26 cellular contexts compared by ENCODE assay signal in genomic region chr20:1568166-1568490, GRCh38. TPM values are rescaled to one million over a fixed set of nuclear protein-coding genes. Genes with fewer than 3 reads are reported as not detected.
A peak's percentile ranks its signal among the peaks of the same experiment; 100 is the strongest.
DNase-seq lines count a peak whose midpoint lies in the region; ATAC-seq and TF ChIP-seq lines count a peak whose summit lies in the region.
"Had no signal": no experiment of that assay in that cellular context is flagged by ENCODE, and none has a peak within 500 bp of the region (broad histone marks: within the 10 kb centered on the region; RNA-seq: fewer than 3 reads in every experiment).

No MANE protein-coding gene starts in this region.

- no peak overlapping the region for H2BK12ac ChIP-seq in trophoblast cell (ENCODE audit: low read length)

- no peak overlapping the region for H2BK120ac ChIP-seq in trophoblast cell (ENCODE audit: insufficient read depth, low read length, poor library complexity)

- no peak overlapping the region for H4K91ac ChIP-seq in trophoblast cell (ENCODE audit: low read depth, low read length)

- H4K12ac ChIP-seq in trophoblast cell (ENCODE audit: low read depth, low read length), result no peak overlapping the region

- H3K36me3 ChIP-seq in trophoblast cell (ENCODE audit: control insufficient read depth in 1 of 2, insufficient read depth in 2 of 2, low read length in 2 of 2), result no peaks in the 10 kb centered on the region
- H3K36me3 ChIP-seq: upper lobe of left lung had no signal

- ATAC-seq in HG02840 (IDR thresholded peaks at IDR 0.05; ENCODE audit: low FRiP score, unreplicated experiment), result no peak
- ATAC-seq: sciatic nerve; stimulated activated effector memory CD8-positive, alpha-beta T cell treated with anti-CD3 and anti-CD28 coated beads, Interleukin-12 subunit alpha, Interleukin-12 subunit beta, amount 100 ng/mL, for 72 hours had no signal

- H2AFZ ChIP-seq in trophoblast cell (ENCODE audit: insufficient read depth, low read length, poor library complexity), result no peak overlapping the region

- H3K27ac ChIP-seq in epithelial cell of prostate (peak overlapping the region; percentile 63), trophoblast cell (ENCODE audit: low read depth, low read length) (no peak overlapping the region)
- H3K27ac ChIP-seq: KMS-11, upper lobe of left lung had no signal

- H2AK5ac ChIP-seq in trophoblast cell (ENCODE audit: low read length), result no peak overlapping the region

- H3K27me3 ChIP-seq in trophoblast cell (ENCODE audit: insufficient read depth, low read length), result no peaks in the 10 kb centered on the region
- H3K27me3 ChIP-seq: upper lobe of left lung had no signal

- no peak overlapping the region for H3K14ac ChIP-seq in trophoblast cell (ENCODE audit: low read length)

- H3K4me2 ChIP-seq in trophoblast cell (ENCODE audit: low read length), result no peak overlapping the region
- H3K4me2 ChIP-seq: KMS-11 had no signal

- H3K9me3 ChIP-seq in trophoblast cell (ENCODE audit: insufficient read depth, low read depth, low read length), result no peaks in the 10 kb centered on the region
- H3K9me3 ChIP-seq: upper lobe of left lung had no signal

- intact Hi-C loops in head of caudate nucleus (cut with DNase I), result no loop called here

- no peak overlapping the region for H4K8ac ChIP-seq in trophoblast cell (ENCODE audit: low read depth, low read length)

- no peaks in the 10 kb centered on the region for H3K4me1 ChIP-seq in trophoblast cell (ENCODE audit: control insufficient read depth in 1 of 2, insufficient read depth in 2 of 2, low read length in 2 of 2)
- H3K4me1 ChIP-seq: upper lobe of left lung had no signal

- TF ChIP-seq CTCF in GM10248 (IDR thresholded peaks at IDR 0.05; ENCODE audit: control extremely low read depth, extremely low read depth, low read depth, missing control alignments), result no peak

- H3K4me3 ChIP-seq in trophoblast cell (ENCODE audit: low read depth, low read length), result no peak overlapping the region
- H3K4me3 ChIP-seq: upper lobe of left lung had no signal

- no peaks in the 10 kb centered on the region for H3K79me2 ChIP-seq in trophoblast cell (ENCODE audit: control insufficient read depth, insufficient read depth, low read length, poor library complexity)

- no peak overlapping the region for H3K4ac ChIP-seq in trophoblast cell (ENCODE audit: low read depth, low read length)

- H3K79me1 ChIP-seq in trophoblast cell (ENCODE audit: low read length), result no peaks in the 10 kb centered on the region

- peak overlapping the region; percentile 29 for H3K23ac ChIP-seq in trophoblast cell (ENCODE audit: low read length)

- CTCF ChIA-PET in GM10248 (lab: Yijun Ruan, JAX), result no interaction called here

- H2BK5ac ChIP-seq in trophoblast cell (ENCODE audit: low read depth, low read length, poor library complexity), result no peak overlapping the region

- H3K9ac ChIP-seq in trophoblast cell (ENCODE audit: low read length), result no peak overlapping the region
- H3K9ac ChIP-seq: KMS-11 had no signal

- no peak overlapping the region for H3K18ac ChIP-seq in trophoblast cell (ENCODE audit: low read length)

- DNase-seq in ELR (ENCODE audit: low read depth), result peak; percentile 26
- DNase-seq in M059J (ENCODE audit: low read depth), result peak; percentile 41
- DNase-seq in epithelial cell of prostate (ENCODE audit: low read depth, low spot score), result no peak
- DNase-seq in trophoblast cell, result no peak
- no peak for DNase-seq in GM10248 (ENCODE audit: extremely low spot score)
- no peak for DNase-seq in head of caudate nucleus
- DNase-seq: activated CD4-positive, alpha-beta T cell treated with anti-CD3 and anti-CD28 coated beads for 4 hours; activated CD8-positive, alpha-beta memory T cell treated with anti-CD3 and anti-CD28 coated beads for 24 hours; activated effector memory CD4-positive, alpha-beta T cell treated with anti-CD3 and anti-CD28 coated beads, Interleukin-2, amount 50 U/mL, for 16 hours; activated naive CD8-positive, alpha-beta T cell treated with anti-CD3 and anti-CD28 coated beads for 36 hours; aorta; caudate nucleus; CD4-positive, CD25-positive, alpha-beta regulatory T cell; cortex of kidney; NCI-H146; stimulated activated CD4-positive, alpha-beta T cell treated with anti-CD3 and anti-CD28 coated beads, Interleukin-4, amount 100 ng/mL, for 24 hours; upper lobe of left lung had no signal

- POLR2A ChIA-PET in GM10248 (lab: Yijun Ruan, JAX), result no interaction called here

- no CpG with 5 or more reads among the region's 1 CpG for WGBS in trophoblast cell (ENCODE audit: extremely low coverage, insufficient coverage, insufficient read length)

RNA-seq across cellular contexts. Expression of gene SIRPD, which starts 10.6 kb away (rescaled TPM):
- not detected in 2 replicates for total RNA-seq in M059J (2014; rRNA removed; shearing (Covaris generic))
- not detected in 2 replicates for polyA plus RNA-seq in trophoblast cell (2013)
- total RNA-seq: CD4-positive, CD25-positive, alpha-beta regulatory T cell; Daoy; glomerular endothelial cell; H4; NCI-H460; neural crest cell; sciatic nerve had no signal
- polyA plus RNA-seq: aorta had no signal

RNA-seq across cellular contexts. Expression of gene SIRPB1, which starts 51.7 kb away (rescaled TPM):
- 4.2 and 6.8 TPM in 2 replicates for total RNA-seq in M059J (2014; rRNA removed; shearing (Covaris generic))
- polyA plus RNA-seq in trophoblast cell (2013), result 0.14 and 0.31 TPM in 2 replicates

Comparison
In these comparisons a context has a peak if more than half of its experiments do, and no peak if none do; other contexts are left out.
1. DNase-seq: peak in ELR (single experiment) and M059J (single experiment); none in epithelial cell of prostate (single experiment), trophoblast cell (0 of 2), GM10248 (single experiment) and head of caudate nucleus (0 of 42).